18 cellular contexts compared by ENCODE assay signal in the genomic region with DNA sequence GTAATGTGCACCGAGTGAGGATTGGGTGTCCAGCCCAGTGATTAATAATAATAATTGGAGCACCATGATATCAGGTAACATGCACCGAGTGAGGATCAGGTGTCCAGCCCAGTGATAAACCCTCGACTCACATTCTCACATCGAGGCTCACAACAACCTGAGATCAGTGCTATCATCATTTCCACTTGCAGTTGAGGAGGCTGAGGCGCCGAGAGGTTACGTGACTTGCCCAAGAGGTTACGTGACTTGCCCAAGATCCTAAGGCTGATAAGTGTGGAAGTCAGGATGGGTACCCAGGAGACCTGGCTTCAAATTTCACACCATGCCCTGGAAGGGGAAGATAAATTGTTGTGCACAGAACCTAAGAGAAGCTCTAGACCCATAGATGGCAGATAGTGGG.
"Had no signal": no experiment of that assay in that cellular context is flagged by ENCODE, and none has a peak within 500 bp of the region (broad histone marks: within the 10 kb centered on the region; RNA-seq: fewer than 3 reads in every experiment).

No MANE protein-coding gene starts in this region.

- H3K9me3 Mint-ChIP-seq: activated CD8-positive, alpha-beta T cell treated with anti-CD3 and anti-CD28 coated beads for 36 hours; activated naive CD8-positive, alpha-beta T cell treated with anti-CD3 and anti-CD28 coated beads, Interleukin-2, amount 10 ng/mL, durations not matched to agents 7 days and 5 days; activated T-cell treated with anti-CD3 and anti-CD28 coated beads, Interleukin-2, amount 50 U/mL, for 72 hours had no signal

- H3K4me1 ChIP-seq: adrenal gland had no signal

- H3K4me1 Mint-ChIP-seq: activated CD4-positive, alpha-beta T cell treated with anti-CD3 and anti-CD28 coated beads for 36 hours; activated naive CD8-positive, alpha-beta T cell treated with anti-CD3 and anti-CD28 coated beads, Interleukin-2, amount 10 ng/mL, durations not matched to agents 7 days and 5 days had no signal

- H3K27me3 ChIP-seq: adrenal gland had no signal

- DNase-seq: activated CD4-positive, alpha-beta T cell treated with anti-CD3 and anti-CD28 coated beads for 36 hours; activated CD4-positive, alpha-beta T cell treated with anti-CD3 and anti-CD28 coated beads, Interleukin-2, amount 50 U/mL, for 1 hour; activated CD8-positive, alpha-beta memory T cell treated with anti-CD3 and anti-CD28 coated beads, Interleukin-2, amount 50 U/mL, for 4 hours; activated CD8-positive, alpha-beta T cell treated with anti-CD3 and anti-CD28 coated beads for 36 hours; activated naive CD4-positive, alpha-beta T cell treated with anti-CD3 and anti-CD28 coated beads, Interleukin-2, amount 50 U/mL, for 16 hours; activated naive CD8-positive, alpha-beta T cell treated with anti-CD3 and anti-CD28 coated beads, Interleukin-2, amount 10 ng/mL, durations not matched to agents 7 days and 5 days; activated T-cell treated with anti-CD3 and anti-CD28 coated beads, Interleukin-2, amount 50 U/mL, for 72 hours; adrenal gland; anterior cingulate cortex; cerebellar nuclear complex; MM.1S; NCI-H1694 treated with DMSO at 0.1 percent for 48 hours; NCI-H2081; NCI-H2171 treated with DMSO at 0.1 percent for 48 hours; NCI-H226; SIG-M5; T-helper 1 cell; WERI-Rb-1 had no signal

- H3K27ac Mint-ChIP-seq: activated CD4-positive, alpha-beta T cell treated with anti-CD3 and anti-CD28 coated beads for 36 hours; activated CD8-positive, alpha-beta T cell treated with anti-CD3 and anti-CD28 coated beads for 36 hours; activated naive CD8-positive, alpha-beta T cell treated with anti-CD3 and anti-CD28 coated beads, Interleukin-2, amount 10 ng/mL, durations not matched to agents 7 days and 5 days; activated T-cell treated with anti-CD3 and anti-CD28 coated beads, Interleukin-2, amount 50 U/mL, for 72 hours had no signal

- ATAC-seq: activated CD4-positive, alpha-beta T cell treated with anti-CD3 and anti-CD28 coated beads for 36 hours; activated CD8-positive, alpha-beta T cell treated with anti-CD3 and anti-CD28 coated beads for 36 hours; activated T-cell treated with anti-CD3 and anti-CD28 coated beads, Interleukin-2, amount 50 U/mL, for 72 hours had no signal

- H3K4me3 ChIP-seq: adrenal gland had no signal

- H3K4me3 Mint-ChIP-seq: activated CD4-positive, alpha-beta T cell treated with anti-CD3 and anti-CD28 coated beads for 36 hours; activated CD8-positive, alpha-beta T cell treated with anti-CD3 and anti-CD28 coated beads for 36 hours; activated naive CD8-positive, alpha-beta T cell treated with anti-CD3 and anti-CD28 coated beads, Interleukin-2, amount 10 ng/mL, durations not matched to agents 7 days and 5 days; activated T-cell treated with anti-CD3 and anti-CD28 coated beads, Interleukin-2, amount 50 U/mL, for 72 hours had no signal

- H3K27ac ChIP-seq: adrenal gland, WERI-Rb-1 had no signal

- H3K9me3 ChIP-seq: adrenal gland had no signal

- H3K36me3 ChIP-seq: adrenal gland, WERI-Rb-1 had no signal

- H3K27me3 Mint-ChIP-seq: activated CD8-positive, alpha-beta T cell treated with anti-CD3 and anti-CD28 coated beads for 36 hours had no signal

- H3K36me3 Mint-ChIP-seq: activated naive CD8-positive, alpha-beta T cell treated with anti-CD3 and anti-CD28 coated beads, Interleukin-2, amount 10 ng/mL, durations not matched to agents 7 days and 5 days had no signal
